Comparison of ENCODE assay signal across 1 cellular context in the genomic region with DNA sequence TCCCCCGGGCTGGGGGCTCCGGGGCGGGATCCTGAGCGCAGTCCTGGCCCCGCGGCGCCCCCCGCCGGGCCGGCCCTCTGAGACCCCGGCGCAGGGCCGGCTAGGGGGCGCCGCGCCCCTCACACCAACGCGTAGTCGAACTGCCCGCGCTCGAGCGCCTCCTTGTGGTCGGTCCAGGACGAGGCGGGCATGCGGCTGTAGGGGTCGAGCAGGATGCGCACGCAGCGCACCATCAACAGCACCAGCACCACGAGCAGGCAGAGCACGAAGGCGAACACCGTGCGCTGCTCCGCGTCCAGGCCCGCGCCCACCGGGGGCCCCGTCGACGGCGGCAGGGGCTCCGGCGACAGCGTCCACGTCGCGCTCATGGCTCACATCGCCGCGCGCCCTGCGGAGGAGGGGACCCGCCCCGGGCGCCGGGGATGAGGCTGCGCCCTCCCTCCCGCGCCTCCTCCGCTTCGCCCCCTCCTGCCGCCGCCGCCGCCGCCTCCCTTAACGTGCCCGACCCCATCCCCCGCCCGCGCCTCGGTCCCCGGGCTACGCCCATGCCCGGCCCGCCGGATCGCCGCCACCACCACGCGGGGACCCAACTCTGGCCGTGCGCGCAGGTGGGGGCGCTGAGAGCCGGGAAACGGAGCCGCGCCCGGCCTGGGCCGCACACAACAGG.
TF ChIP-seq lines count a peak whose summit lies in the region.

No MANE protein-coding gene starts in this region.

TF ChIP-seq in HepG2, 621 proteins besides CTCF, POLR2A, EP300 and RAD21 (continued from another document and continues in another):
- TF ChIP-seq, protein P1, sequence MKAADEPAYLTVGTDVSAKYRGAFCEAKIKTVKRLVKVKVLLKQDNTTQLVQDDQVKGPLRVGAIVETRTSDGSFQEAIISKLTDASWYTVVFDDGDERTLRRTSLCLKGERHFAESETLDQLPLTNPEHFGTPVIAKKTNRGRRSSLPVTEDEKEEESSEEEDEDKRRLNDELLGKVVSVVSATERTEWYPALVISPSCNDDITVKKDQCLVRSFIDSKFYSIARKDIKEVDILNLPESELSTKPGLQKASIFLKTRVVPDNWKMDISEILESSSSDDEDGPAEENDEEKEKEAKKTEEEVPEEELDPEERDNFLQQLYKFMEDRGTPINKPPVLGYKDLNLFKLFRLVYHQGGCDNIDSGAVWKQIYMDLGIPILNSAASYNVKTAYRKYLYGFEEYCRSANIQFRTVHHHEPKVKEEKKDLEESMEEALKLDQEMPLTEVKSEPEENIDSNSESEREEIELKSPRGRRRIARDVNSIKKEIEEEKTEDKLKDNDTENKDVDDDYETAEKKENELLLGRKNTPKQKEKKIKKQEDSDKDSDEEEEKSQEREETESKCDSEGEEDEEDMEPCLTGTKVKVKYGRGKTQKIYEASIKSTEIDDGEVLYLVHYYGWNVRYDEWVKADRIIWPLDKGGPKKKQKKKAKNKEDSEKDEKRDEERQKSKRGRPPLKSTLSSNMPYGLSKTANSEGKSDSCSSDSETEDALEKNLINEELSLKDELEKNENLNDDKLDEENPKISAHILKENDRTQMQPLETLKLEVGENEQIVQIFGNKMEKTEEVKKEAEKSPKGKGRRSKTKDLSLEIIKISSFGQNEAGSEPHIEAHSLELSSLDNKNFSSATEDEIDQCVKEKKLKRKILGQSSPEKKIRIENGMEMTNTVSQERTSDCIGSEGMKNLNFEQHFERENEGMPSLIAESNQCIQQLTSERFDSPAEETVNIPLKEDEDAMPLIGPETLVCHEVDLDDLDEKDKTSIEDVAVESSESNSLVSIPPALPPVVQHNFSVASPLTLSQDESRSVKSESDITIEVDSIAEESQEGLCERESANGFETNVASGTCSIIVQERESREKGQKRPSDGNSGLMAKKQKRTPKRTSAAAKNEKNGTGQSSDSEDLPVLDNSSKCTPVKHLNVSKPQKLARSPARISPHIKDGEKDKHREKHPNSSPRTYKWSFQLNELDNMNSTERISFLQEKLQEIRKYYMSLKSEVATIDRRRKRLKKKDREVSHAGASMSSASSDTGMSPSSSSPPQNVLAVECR (CRISPR knock-in tag; IDR thresholded peaks at IDR 0.05; ENCODE audit: borderline replicate concordance): peak; percentile 82
- TF ChIP-seq, protein P2, sequence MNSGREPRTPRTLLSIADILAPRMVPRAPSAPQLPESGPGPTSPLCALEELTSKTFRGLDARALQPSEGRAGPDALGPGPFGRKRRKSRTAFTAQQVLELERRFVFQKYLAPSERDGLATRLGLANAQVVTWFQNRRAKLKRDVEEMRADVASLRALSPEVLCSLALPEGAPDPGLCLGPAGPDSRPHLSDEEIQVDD (CRISPR knock-in tag; IDR thresholded peaks at IDR 0.05; ENCODE audit: borderline replicate concordance): peak; percentile 89; the same call in 1 of the 2 replicates
- TF ChIP-seq, protein P3, sequence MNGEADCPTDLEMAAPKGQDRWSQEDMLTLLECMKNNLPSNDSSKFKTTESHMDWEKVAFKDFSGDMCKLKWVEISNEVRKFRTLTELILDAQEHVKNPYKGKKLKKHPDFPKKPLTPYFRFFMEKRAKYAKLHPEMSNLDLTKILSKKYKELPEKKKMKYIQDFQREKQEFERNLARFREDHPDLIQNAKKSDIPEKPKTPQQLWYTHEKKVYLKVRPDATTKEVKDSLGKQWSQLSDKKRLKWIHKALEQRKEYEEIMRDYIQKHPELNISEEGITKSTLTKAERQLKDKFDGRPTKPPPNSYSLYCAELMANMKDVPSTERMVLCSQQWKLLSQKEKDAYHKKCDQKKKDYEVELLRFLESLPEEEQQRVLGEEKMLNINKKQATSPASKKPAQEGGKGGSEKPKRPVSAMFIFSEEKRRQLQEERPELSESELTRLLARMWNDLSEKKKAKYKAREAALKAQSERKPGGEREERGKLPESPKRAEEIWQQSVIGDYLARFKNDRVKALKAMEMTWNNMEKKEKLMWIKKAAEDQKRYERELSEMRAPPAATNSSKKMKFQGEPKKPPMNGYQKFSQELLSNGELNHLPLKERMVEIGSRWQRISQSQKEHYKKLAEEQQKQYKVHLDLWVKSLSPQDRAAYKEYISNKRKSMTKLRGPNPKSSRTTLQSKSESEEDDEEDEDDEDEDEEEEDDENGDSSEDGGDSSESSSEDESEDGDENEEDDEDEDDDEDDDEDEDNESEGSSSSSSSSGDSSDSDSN (CRISPR knock-in tag; IDR thresholded peaks at IDR 0.05): peak; percentile 17; the same call in 1 of the 2 replicates
- TF ChIP-seq, protein P4, sequence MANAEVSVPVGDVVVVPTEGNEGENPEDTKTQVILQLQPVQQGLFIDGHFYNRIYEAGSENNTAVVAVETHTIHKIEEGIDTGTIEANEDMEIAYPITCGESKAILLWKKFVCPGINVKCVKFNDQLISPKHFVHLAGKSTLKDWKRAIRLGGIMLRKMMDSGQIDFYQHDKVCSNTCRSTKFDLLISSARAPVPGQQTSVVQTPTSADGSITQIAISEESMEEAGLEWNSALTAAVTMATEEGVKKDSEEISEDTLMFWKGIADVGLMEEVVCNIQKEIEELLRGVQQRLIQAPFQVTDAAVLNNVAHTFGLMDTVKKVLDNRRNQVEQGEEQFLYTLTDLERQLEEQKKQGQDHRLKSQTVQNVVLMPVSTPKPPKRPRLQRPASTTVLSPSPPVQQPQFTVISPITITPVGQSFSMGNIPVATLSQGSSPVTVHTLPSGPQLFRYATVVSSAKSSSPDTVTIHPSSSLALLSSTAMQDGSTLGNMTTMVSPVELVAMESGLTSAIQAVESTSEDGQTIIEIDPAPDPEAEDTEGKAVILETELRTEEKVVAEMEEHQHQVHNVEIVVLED (CRISPR knock-in tag; IDR thresholded peaks at IDR 0.05; ENCODE audit: borderline replicate concordance): peak; percentile 37; the same call in 1 of the 2 replicates
- TF ChIP-seq ZKSCAN1 (IDR thresholded peaks at IDR 0.05; ENCODE audit: low read length) (no peak), IRF2 (CRISPR knock-in tag; IDR thresholded peaks at IDR 0.05) (peak; percentile 37; the same call in 1 of the 2 replicates), ZNF629 (CRISPR knock-in tag; conservative IDR thresholded peaks at IDR 0.05) (peak; percentile 37; the same call in 1 of the 2 replicates), ZNF792 (CRISPR knock-in tag; IDR thresholded peaks at IDR 0.05) (peak; percentile 74), CHD2 (IDR thresholded peaks at IDR 0.05; ENCODE audit: low read depth, low read length) (no peak), ZNF451 (CRISPR knock-in tag; IDR thresholded peaks at IDR 0.05) (peak; percentile 91; the same call in 1 of the 2 replicates), SOX5 (CRISPR knock-in tag; IDR thresholded peaks at IDR 0.05; ENCODE audit: borderline replicate concordance) (peak; percentile 42; the same call in 1 of the 2 replicates), ZNF547 (CRISPR knock-in tag; IDR thresholded peaks at IDR 0.05) (peak; percentile 86; the same call in 1 of the 2 replicates), ZFP90 (CRISPR knock-in tag; IDR thresholded peaks at IDR 0.05; ENCODE audit: borderline replicate concordance) (peak; percentile 45; the same call in 1 of the 2 replicates), HOXA9 (CRISPR knock-in tag; IDR thresholded peaks at IDR 0.05; ENCODE audit: borderline replicate concordance) (peak; percentile 87), SATB2 (CRISPR knock-in tag; IDR thresholded peaks at IDR 0.05) (peak; percentile 84; the same call in 1 of the 2 replicates), ZMYM4 (CRISPR knock-in tag; IDR thresholded peaks at IDR 0.05) (peak; percentile 64), REPIN1 (CRISPR knock-in tag; IDR thresholded peaks at IDR 0.05; ENCODE audit: borderline replicate concordance, low read depth) (0 out of 2 replicates have a peak, but pooled peaks have one; percentile 55), NKX3-1 (CRISPR knock-in tag; IDR thresholded peaks at IDR 0.05) (peak; percentile 82), SP4 (CRISPR knock-in tag; IDR thresholded peaks at IDR 0.05) (0 out of 2 replicates have a peak, but pooled peaks have one; percentile 24), ZNF777 (CRISPR knock-in tag; IDR thresholded peaks at IDR 0.05) (peak; percentile 92)
- TF ChIP-seq, protein P5, sequence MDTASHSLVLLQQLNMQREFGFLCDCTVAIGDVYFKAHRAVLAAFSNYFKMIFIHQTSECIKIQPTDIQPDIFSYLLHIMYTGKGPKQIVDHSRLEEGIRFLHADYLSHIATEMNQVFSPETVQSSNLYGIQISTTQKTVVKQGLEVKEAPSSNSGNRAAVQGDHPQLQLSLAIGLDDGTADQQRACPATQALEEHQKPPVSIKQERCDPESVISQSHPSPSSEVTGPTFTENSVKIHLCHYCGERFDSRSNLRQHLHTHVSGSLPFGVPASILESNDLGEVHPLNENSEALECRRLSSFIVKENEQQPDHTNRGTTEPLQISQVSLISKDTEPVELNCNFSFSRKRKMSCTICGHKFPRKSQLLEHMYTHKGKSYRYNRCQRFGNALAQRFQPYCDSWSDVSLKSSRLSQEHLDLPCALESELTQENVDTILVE (CRISPR knock-in tag; IDR thresholded peaks at IDR 0.05): peak; percentile 48; the same call in 1 of the 2 replicates
- TF ChIP-seq, protein P6, sequence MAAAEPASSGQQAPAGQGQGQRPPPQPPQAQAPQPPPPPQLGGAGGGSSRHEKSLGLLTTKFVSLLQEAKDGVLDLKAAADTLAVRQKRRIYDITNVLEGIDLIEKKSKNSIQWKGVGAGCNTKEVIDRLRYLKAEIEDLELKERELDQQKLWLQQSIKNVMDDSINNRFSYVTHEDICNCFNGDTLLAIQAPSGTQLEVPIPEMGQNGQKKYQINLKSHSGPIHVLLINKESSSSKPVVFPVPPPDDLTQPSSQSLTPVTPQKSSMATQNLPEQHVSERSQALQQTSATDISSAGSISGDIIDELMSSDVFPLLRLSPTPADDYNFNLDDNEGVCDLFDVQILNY (CRISPR knock-in tag; conservative IDR thresholded peaks at IDR 0.05): peak; percentile 67; the same call in 1 of the 2 replicates
- TF ChIP-seq, protein P7, sequence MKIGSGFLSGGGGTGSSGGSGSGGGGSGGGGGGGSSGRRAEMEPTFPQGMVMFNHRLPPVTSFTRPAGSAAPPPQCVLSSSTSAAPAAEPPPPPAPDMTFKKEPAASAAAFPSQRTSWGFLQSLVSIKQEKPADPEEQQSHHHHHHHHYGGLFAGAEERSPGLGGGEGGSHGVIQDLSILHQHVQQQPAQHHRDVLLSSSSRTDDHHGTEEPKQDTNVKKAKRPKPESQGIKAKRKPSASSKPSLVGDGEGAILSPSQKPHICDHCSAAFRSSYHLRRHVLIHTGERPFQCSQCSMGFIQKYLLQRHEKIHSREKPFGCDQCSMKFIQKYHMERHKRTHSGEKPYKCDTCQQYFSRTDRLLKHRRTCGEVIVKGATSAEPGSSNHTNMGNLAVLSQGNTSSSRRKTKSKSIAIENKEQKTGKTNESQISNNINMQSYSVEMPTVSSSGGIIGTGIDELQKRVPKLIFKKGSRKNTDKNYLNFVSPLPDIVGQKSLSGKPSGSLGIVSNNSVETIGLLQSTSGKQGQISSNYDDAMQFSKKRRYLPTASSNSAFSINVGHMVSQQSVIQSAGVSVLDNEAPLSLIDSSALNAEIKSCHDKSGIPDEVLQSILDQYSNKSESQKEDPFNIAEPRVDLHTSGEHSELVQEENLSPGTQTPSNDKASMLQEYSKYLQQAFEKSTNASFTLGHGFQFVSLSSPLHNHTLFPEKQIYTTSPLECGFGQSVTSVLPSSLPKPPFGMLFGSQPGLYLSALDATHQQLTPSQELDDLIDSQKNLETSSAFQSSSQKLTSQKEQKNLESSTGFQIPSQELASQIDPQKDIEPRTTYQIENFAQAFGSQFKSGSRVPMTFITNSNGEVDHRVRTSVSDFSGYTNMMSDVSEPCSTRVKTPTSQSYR (CRISPR knock-in tag; IDR thresholded peaks at IDR 0.05; ENCODE audit: borderline replicate concordance): peak; percentile 55; the same call in 1 of the 2 replicates
- TF ChIP-seq, protein P8, sequence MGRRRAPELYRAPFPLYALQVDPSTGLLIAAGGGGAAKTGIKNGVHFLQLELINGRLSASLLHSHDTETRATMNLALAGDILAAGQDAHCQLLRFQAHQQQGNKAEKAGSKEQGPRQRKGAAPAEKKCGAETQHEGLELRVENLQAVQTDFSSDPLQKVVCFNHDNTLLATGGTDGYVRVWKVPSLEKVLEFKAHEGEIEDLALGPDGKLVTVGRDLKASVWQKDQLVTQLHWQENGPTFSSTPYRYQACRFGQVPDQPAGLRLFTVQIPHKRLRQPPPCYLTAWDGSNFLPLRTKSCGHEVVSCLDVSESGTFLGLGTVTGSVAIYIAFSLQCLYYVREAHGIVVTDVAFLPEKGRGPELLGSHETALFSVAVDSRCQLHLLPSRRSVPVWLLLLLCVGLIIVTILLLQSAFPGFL (CRISPR knock-in tag; IDR thresholded peaks at IDR 0.05): 0 out of 2 replicates have a peak, but pooled peaks have one; percentile 36
- TF ChIP-seq, protein P9, sequence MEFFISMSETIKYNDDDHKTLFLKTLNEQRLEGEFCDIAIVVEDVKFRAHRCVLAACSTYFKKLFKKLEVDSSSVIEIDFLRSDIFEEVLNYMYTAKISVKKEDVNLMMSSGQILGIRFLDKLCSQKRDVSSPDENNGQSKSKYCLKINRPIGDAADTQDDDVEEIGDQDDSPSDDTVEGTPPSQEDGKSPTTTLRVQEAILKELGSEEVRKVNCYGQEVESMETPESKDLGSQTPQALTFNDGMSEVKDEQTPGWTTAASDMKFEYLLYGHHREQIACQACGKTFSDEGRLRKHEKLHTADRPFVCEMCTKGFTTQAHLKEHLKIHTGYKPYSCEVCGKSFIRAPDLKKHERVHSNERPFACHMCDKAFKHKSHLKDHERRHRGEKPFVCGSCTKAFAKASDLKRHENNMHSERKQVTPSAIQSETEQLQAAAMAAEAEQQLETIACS (CRISPR knock-in tag; IDR thresholded peaks at IDR 0.05): peak; percentile 68
